1 cellular context compared by ENCODE assay signal in the genomic region with DNA sequence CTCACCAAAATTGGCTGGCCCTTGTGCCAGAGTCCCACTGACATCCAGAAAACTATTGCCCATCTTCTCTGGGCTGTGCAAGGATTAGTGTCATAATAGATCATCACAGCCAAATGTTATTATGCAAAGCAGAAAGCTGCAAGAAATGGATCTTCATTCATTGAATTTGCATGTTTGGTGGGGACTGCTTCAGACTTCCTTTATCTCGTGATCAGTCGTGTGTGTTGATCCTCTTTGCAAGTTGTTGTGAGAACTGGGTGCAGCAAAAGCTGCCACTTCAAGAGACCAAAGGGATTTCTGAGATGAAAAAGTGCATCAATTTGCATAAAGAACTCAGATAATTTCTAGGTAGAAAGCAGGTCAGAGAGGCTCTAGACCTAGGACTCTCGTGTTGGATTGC. TPM values are rescaled to one million over a fixed set of nuclear protein-coding genes. Genes with fewer than 3 reads are reported as not detected.
"Had no signal": no experiment of that assay in that cellular context is flagged by ENCODE, and none has a peak within 500 bp of the region (broad histone marks: within the 10 kb centered on the region; RNA-seq: fewer than 3 reads in every experiment).

No MANE protein-coding gene starts in this region.

RNA-seq across cellular contexts. Expression of a gene that starts 52.2 kb away (rescaled TPM):
- polyA plus RNA-seq: IgD-negative memory B cell had no signal
